In the genomic region with DNA sequence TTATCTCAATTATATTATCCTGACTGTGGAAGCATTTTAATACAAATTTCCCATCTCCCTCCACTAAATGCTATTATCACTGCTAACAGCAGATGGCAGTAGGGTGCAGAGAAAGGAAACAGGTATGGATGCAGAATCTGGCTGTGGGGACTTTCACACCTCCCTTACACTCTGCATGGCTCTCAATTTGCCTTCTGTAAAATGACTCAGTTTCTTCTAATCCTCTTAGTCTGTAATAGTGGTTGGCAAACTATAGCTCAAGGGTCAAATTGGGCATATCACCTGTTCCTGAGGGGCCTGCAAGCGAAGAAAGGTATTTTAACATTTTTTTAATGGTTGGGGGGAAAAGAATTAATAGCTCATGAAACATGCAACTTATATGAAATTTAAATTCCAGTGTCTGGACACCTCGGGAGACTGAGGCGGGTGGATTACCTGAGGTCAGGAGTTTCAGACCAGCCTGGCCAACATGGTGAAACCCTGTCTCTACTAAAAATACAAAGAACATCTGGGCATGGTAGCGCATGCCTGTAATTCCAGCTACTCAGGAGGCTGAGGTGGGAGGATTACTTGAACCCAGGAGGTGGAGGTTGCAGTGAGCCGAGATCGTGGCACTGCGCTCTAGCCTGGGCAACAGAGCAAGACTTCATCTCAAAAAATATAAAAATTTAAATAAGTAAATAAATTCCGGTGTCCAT, we compare ENCODE assay signal across 8 cellular contexts.
DNase-seq lines count a peak whose midpoint lies in the region; ATAC-seq and TF ChIP-seq lines count a peak whose summit lies in the region.

No MANE protein-coding gene starts in this region.

- H3K36me3 ChIP-seq in neuronal stem cell (replicated peaks in 1 of 2; ENCODE audit: control insufficient read depth in 2 of 2, insufficient read depth in 2 of 2, low read length in 2 of 2) (peaks cover 29 to 92% of the 10 kb centered on the region in 2 donors), tibial nerve (peaks cover 0 to 49% (median 2%) of the 10 kb centered on the region in 3 donors)

- H3K27ac ChIP-seq in neuronal stem cell (replicated peaks; ENCODE audit: low read length): no peak overlapping the region
- peak overlapping the region; percentile 77 to 95 (median 87) for H3K27ac ChIP-seq in tibial nerve

- no CpG with 5 or more reads among the region's 8 CpGs for WGBS in neuronal stem cell (ENCODE audit: extremely low coverage in 2 of 2, insufficient read length in 2 of 2, insufficient replicate concordance in 1 of 2), 2 donors
- 78 to 85% methylated on average over 8 of the region's 8 CpGs for WGBS in tibial nerve, 2 donors

- DNase-seq in COLO668 (lab: John Stamatoyannopoulos, UW; ENCODE audit: unreplicated experiment) (peak; percentile 62), NCI-H748 (lab: John Stamatoyannopoulos, UW; ENCODE audit: unreplicated experiment) (peak; percentile 53), activated T-cell treated with anti-CD3 and anti-CD28 coated beads for 24 hours (ENCODE audit: low read depth) (peak; percentile 54), fibroblast of the conjunctiva (ENCODE audit: low read depth) (peak; percentile 63), neuronal stem cell (ENCODE audit: low spot score) (peak; percentile 70), tibial nerve (ENCODE audit: low spot score in 2 of 2) (peak in 1 of 2 donors; percentile 96)

- ATAC-seq in HG03196 (IDR thresholded peaks at IDR 0.05; ENCODE audit: unreplicated experiment): peak; percentile 49
- no peak for ATAC-seq in GM18870 (IDR thresholded peaks at IDR 0.05; ENCODE audit: unreplicated experiment)

- H3K4me1 ChIP-seq in neuronal stem cell (ENCODE audit: control insufficient read depth in 2 of 2, insufficient read depth in 1 of 2, low read depth in 1 of 2, low read length in 2 of 2): no peaks in the 10 kb centered on the region
- peaks cover 5 to 71% (median 40%) of the 10 kb centered on the region in 4 donors for H3K4me1 ChIP-seq in tibial nerve

- no peaks in the 10 kb centered on the region for H3K27me3 ChIP-seq in neuronal stem cell (ENCODE audit: control insufficient read depth in 3 of 3, insufficient read depth in 3 of 3, low read depth in 1 of 3, low read length in 3 of 3)
- H3K27me3 ChIP-seq in tibial nerve: no peaks in the 10 kb centered on the region

- H2BK15ac ChIP-seq in neuronal stem cell (ENCODE audit: low read length): no peak overlapping the region

- no peaks in the 10 kb centered on the region for H3K9me3 ChIP-seq in neuronal stem cell (replicated peaks in 1 of 2; ENCODE audit: control insufficient read depth in 2 of 2, insufficient read depth in 1 of 2, low read depth in 1 of 2, low read length in 2 of 2)
- H3K9me3 ChIP-seq in tibial nerve: no peaks in the 10 kb centered on the region

- no peak overlapping the region for H2AFZ ChIP-seq in neuronal stem cell (ENCODE audit: low read length)

- no peak overlapping the region for H2BK12ac ChIP-seq in neuronal stem cell (ENCODE audit: low read length)

- no peak overlapping the region for H3K18ac ChIP-seq in neuronal stem cell (ENCODE audit: low read length)

- H3K4me2 ChIP-seq in neuronal stem cell (ENCODE audit: insufficient read depth, low read length, poor library complexity, severe bottlenecking): no peak overlapping the region

- no peak overlapping the region for H2AK5ac ChIP-seq in neuronal stem cell (ENCODE audit: low read depth, low read length)

- no peak overlapping the region for H2BK5ac ChIP-seq in neuronal stem cell (ENCODE audit: low read length)

- peak; percentile 77 to 97 (median 91) for TF ChIP-seq CTCF in tibial nerve (IDR thresholded peaks at IDR 0.05)

- no peak overlapping the region for H3K14ac ChIP-seq in neuronal stem cell (ENCODE audit: low read length)

- H4K91ac ChIP-seq in neuronal stem cell (ENCODE audit: low read depth, low read length, poor library complexity): no peak overlapping the region

- H3K23ac ChIP-seq in neuronal stem cell (ENCODE audit: low read depth, low read length, poor library complexity): no peak overlapping the region

- no peak overlapping the region for H3K4me3 ChIP-seq in neuronal stem cell (ENCODE audit: low read length in 2 of 2)
- H3K4me3 ChIP-seq in tibial nerve: no peak overlapping the region

- no peak overlapping the region for H3K4ac ChIP-seq in neuronal stem cell (ENCODE audit: low read length)

- TF ChIP-seq EP300 in tibial nerve (IDR thresholded peaks at IDR 0.05): peak in 1 of 2 donors; percentile 72

- no peak overlapping the region for H3K9ac ChIP-seq in neuronal stem cell (ENCODE audit: low read depth, low read length, poor library complexity)

- H2BK120ac ChIP-seq in neuronal stem cell (ENCODE audit: low read depth, low read length): no peak overlapping the region

- peaks cover 6% of the 10 kb centered on the region for H3K79me1 ChIP-seq in neuronal stem cell (ENCODE audit: low read depth, low read length)

- no peak for TF ChIP-seq POLR2A in tibial nerve (IDR thresholded peaks at IDR 0.05)

- H4K8ac ChIP-seq in neuronal stem cell (ENCODE audit: low read depth, low read length): no peak overlapping the region
